Comparison of ENCODE assay signal across 14 cellular contexts in genomic region chr3:139522421-139522820, GRCh38. TPM values are rescaled to one million over a fixed set of nuclear protein-coding genes. Genes with fewer than 3 reads are reported as not detected.
A peak's percentile ranks its signal among the peaks of the same experiment; 100 is the strongest.
DNase-seq lines count a peak whose midpoint lies in the region; ATAC-seq and TF ChIP-seq lines count a peak whose summit lies in the region.
"Had no signal": no experiment of that assay in that cellular context is flagged by ENCODE, and none has a peak within 500 bp of the region (broad histone marks: within the 10 kb centered on the region; RNA-seq: fewer than 3 reads in every experiment).

No MANE protein-coding gene starts in this region.

- in situ Hi-C loops in IMR-90 (cut with MboI; ENCODE audit: low sequenced_read_pairs), result no loop called here

- peaks cover 8% of the 10 kb centered on the region for H3K27me3 Mint-ChIP-seq in glutamatergic neuron (ENCODE audit: unreplicated experiment)
- H3K27me3 Mint-ChIP-seq: central memory CD8-positive, alpha-beta T cell had no signal

- H3K4me3 ChIP-seq in IMR-90 (ENCODE audit: insufficient read depth, low read depth, low read length), result no peak overlapping the region
- no peak overlapping the region for H3K4me3 ChIP-seq in smooth muscle cell
- H3K4me3 ChIP-seq: gastroesophageal sphincter had no signal

- H3K36me3 ChIP-seq in IMR-90 (ENCODE audit: control insufficient read depth, insufficient read depth, low read length), result no peaks in the 10 kb centered on the region
- no peaks in the 10 kb centered on the region for H3K36me3 ChIP-seq in smooth muscle cell (ENCODE audit: low read depth)

- no peaks in the 10 kb centered on the region for H3F3A ChIP-seq in smooth muscle cell (ENCODE audit: low read depth)

- no peaks in the 10 kb centered on the region for H4K20me1 ChIP-seq in IMR-90 (ENCODE audit: insufficient read depth, low read length)
- no peaks in the 10 kb centered on the region for H4K20me1 ChIP-seq in smooth muscle cell (ENCODE audit: low read depth)

- H3K4ac ChIP-seq in IMR-90 (ENCODE audit: low read depth, low read length), result no peak overlapping the region

- peak overlapping the region; percentile 77 for H3K27ac Mint-ChIP-seq in glutamatergic neuron (ENCODE audit: unreplicated experiment)
- H3K27ac Mint-ChIP-seq: activated CD4-positive, alpha-beta memory T cell treated with anti-CD3 and anti-CD28 coated beads for 36 hours; nephron had no signal

- no peak overlapping the region for H4K91ac ChIP-seq in IMR-90 (ENCODE audit: insufficient read depth, low read depth, low read length)

- H2BK5ac ChIP-seq in IMR-90 (ENCODE audit: low read depth, low read length, poor library complexity, severe bottlenecking), result no peak overlapping the region

- H3K4me2 ChIP-seq in IMR-90 (ENCODE audit: low read depth, low read length) (no peak overlapping the region), smooth muscle cell (no peak overlapping the region)

- H3K23ac ChIP-seq in IMR-90 (ENCODE audit: low read depth, low read length), result no peak overlapping the region

- CTCF ChIA-PET in IMR-90 (lab: Yijun Ruan, JAX), result no interaction called here

- intact Hi-C loops in IMR-90 (cut with micrococcal nuclease), result no loop called here

- H3K27ac ChIP-seq in IMR-90 (ENCODE audit: insufficient read depth, low read length), result no peak overlapping the region
- no peak overlapping the region for H3K27ac ChIP-seq in smooth muscle cell (ENCODE audit: low read depth)
- H3K27ac ChIP-seq: gastroesophageal sphincter had no signal

- TF ChIP-seq RAD21 in IMR-90 (IDR thresholded peaks at IDR 0.05; ENCODE audit: low read length), result no peak

- no CpG with 5 or more reads among the region's 2 CpGs for WGBS in IMR-90 (ENCODE audit: extremely low coverage in 2 of 2, insufficient read length in 1 of 2), 2 experiments
- WGBS in smooth muscle cell (ENCODE audit: low lambda C conversion rate), result 32% methylated on average over 2 of the region's 2 CpGs

- H3K27me3 ChIP-seq in IMR-90 (ENCODE audit: control insufficient read depth, insufficient read depth, low read length), result no peaks in the 10 kb centered on the region
- H3K27me3 ChIP-seq in smooth muscle cell (ENCODE audit: low read depth), result no peaks in the 10 kb centered on the region
- H3K27me3 ChIP-seq: gastroesophageal sphincter had no signal

- H2AK5ac ChIP-seq in IMR-90 (ENCODE audit: low read depth, low read length), result no peak overlapping the region

- H2AFZ ChIP-seq in IMR-90 (replicated peaks; ENCODE audit: low read length, poor library complexity), result no peak overlapping the region
- no peak overlapping the region for H2AFZ ChIP-seq in smooth muscle cell (ENCODE audit: low read depth)

- H3K9ac ChIP-seq in IMR-90 (ENCODE audit: low read depth, low read length), result no peak overlapping the region
- no peak overlapping the region for H3K9ac ChIP-seq in smooth muscle cell (ENCODE audit: low read depth)

- DNase-seq in D341Med (ENCODE audit: low spot score) (peak; percentile 13), IMR-90 (no peak), SW480 (ENCODE audit: low spot score) (peak; percentile 43), glutamatergic neuron (no peak), MV-4-11 (lab: John Stamatoyannopoulos, UW) (no peak), C1 segment of cervical spinal cord (lab: John Stamatoyannopoulos, UW) (no peak), smooth muscle cell (lab: John Stamatoyannopoulos, UW; ENCODE audit: unreplicated experiment) (no peak), NCI-H748 treated with DMSO at 0.1 percent for 48 hours (lab: John Stamatoyannopoulos, UW) (no peak)
- DNase-seq: activated CD4-positive, alpha-beta memory T cell treated with anti-CD3 and anti-CD28 coated beads for 36 hours; activated T-cell treated with anti-CD3 and anti-CD28 coated beads, Interleukin-2, amount 50 U/mL, for 48 hours; MM.1S had no signal

- no peaks in the 10 kb centered on the region for H3K79me2 ChIP-seq in smooth muscle cell (ENCODE audit: low read depth)

- H2AK9ac ChIP-seq in IMR-90 (replicated peaks; ENCODE audit: low read depth, low read length, poor library complexity), result no peak overlapping the region

- H2BK20ac ChIP-seq in IMR-90 (ENCODE audit: low read depth, low read length), result no peak overlapping the region

- dilution Hi-C loops in IMR-90 (cut with HindIII; ENCODE audit: low sequenced_read_pairs, unreplicated experiment), result no loop called here

- TF ChIP-seq CTCF in IMR-90 (conservative IDR thresholded peaks at IDR 0.05; ENCODE audit: low read depth, low read length) (0 out of 2 replicates have a peak, but pooled peaks have one; percentile 4), glutamatergic neuron (IDR thresholded peaks at IDR 0.05; ENCODE audit: partially characterized antibody, unreplicated experiment) (no peak), smooth muscle cell (IDR thresholded peaks at IDR 0.05; ENCODE audit: borderline replicate concordance, insufficient read depth, poor library complexity, severe bottlenecking) (no peak)

- no peak for TF ChIP-seq POLR2A in IMR-90 (IDR thresholded peaks at IDR 0.05; ENCODE audit: low read depth, low read length)

- H3K9me3 Mint-ChIP-seq in glutamatergic neuron (ENCODE audit: unreplicated experiment), result peaks cover 8% of the 10 kb centered on the region
- H3K9me3 Mint-ChIP-seq: activated CD4-positive, alpha-beta memory T cell treated with anti-CD3 and anti-CD28 coated beads for 36 hours; central memory CD8-positive, alpha-beta T cell; nephron had no signal

- no peaks in the 10 kb centered on the region for H3K9me1 ChIP-seq in IMR-90 (ENCODE audit: insufficient read depth, low read length)

- no peaks in the 10 kb centered on the region for H3K79me1 ChIP-seq in IMR-90 (ENCODE audit: low read depth in 1 of 2, low read length in 2 of 2)

- no TSS peak for BruUV-seq in IMR-90 (replicated peaks; lab: Mats Ljungman, UMichigan)

- no peaks in the 10 kb centered on the region for H3K4me1 ChIP-seq in IMR-90 (ENCODE audit: control insufficient read depth, insufficient read depth, low read length)
- H3K4me1 ChIP-seq in smooth muscle cell (ENCODE audit: low read depth), result no peaks in the 10 kb centered on the region
- H3K4me1 ChIP-seq: gastroesophageal sphincter had no signal

- H3K36me3 Mint-ChIP-seq in glutamatergic neuron (ENCODE audit: unreplicated experiment), result peaks cover 8% of the 10 kb centered on the region
- H3K36me3 Mint-ChIP-seq: activated CD4-positive, alpha-beta memory T cell treated with anti-CD3 and anti-CD28 coated beads for 36 hours had no signal

- ATAC-seq in IMR-90 (ENCODE audit: low read depth), result no peak
- ATAC-seq: gastroesophageal sphincter had no signal

- H3K9me3 ChIP-seq in IMR-90 (ENCODE audit: control insufficient read depth, insufficient read depth, low read length) (no peaks in the 10 kb centered on the region), smooth muscle cell (replicated peaks; ENCODE audit: low read depth) (no peaks in the 10 kb centered on the region)
- H3K9me3 ChIP-seq: gastroesophageal sphincter had no signal

- H4K8ac ChIP-seq in IMR-90 (ENCODE audit: low read depth in 2 of 2, low read length in 2 of 2), result no peak overlapping the region

- H3K14ac ChIP-seq in IMR-90 (replicated peaks; ENCODE audit: low read depth, low read length), result no peak overlapping the region

- no peak overlapping the region for H3K4me3 Mint-ChIP-seq in glutamatergic neuron (ENCODE audit: unreplicated experiment)
- H3K4me3 Mint-ChIP-seq: activated CD4-positive, alpha-beta memory T cell treated with anti-CD3 and anti-CD28 coated beads for 36 hours; central memory CD8-positive, alpha-beta T cell; nephron had no signal

- no peak overlapping the region for H2BK15ac ChIP-seq in IMR-90 (ENCODE audit: low read depth, low read length)

- no peak overlapping the region for H3K56ac ChIP-seq in IMR-90 (ENCODE audit: extremely low read depth, insufficient read depth, low read length)

- POLR2A ChIA-PET in IMR-90 (lab: Charles Lee; ENCODE audit: unreplicated experiment), result no interaction called here

- H3K18ac ChIP-seq in IMR-90 (ENCODE audit: low read depth, low read length), result no peak overlapping the region

- no peak overlapping the region for H4K5ac ChIP-seq in IMR-90 (ENCODE audit: low read depth, low read length)

- H2BK120ac ChIP-seq in IMR-90 (ENCODE audit: low read depth, low read length), result no peak overlapping the region

- peaks cover 26% of the 10 kb centered on the region for H3K4me1 Mint-ChIP-seq in glutamatergic neuron (ENCODE audit: low read depth, unreplicated experiment)
- H3K4me1 Mint-ChIP-seq: central memory CD8-positive, alpha-beta T cell had no signal

TF ChIP-seq in IMR-90, 13 proteins besides CTCF, POLR2A, EP300 and RAD21 (continues in another document):
- TF ChIP-seq RCOR1 (IDR thresholded peaks at IDR 0.05; ENCODE audit: insufficient replicate concordance, low read length) (no peak), FOS (IDR thresholded peaks at IDR 0.05; ENCODE audit: low read depth, low read length) (no peak), MAZ (IDR thresholded peaks at IDR 0.05; ENCODE audit: borderline replicate concordance, low read depth, low read length) (no peak), MAFK (IDR thresholded peaks at IDR 0.05; ENCODE audit: low read depth, low read length) (no peak), RFX5 (IDR thresholded peaks at IDR 0.05; ENCODE audit: low read depth, low read length) (no peak), NFE2L2 (IDR thresholded peaks at IDR 0.05; ENCODE audit: low read depth, low read length) (no peak), SMC3 (IDR thresholded peaks at IDR 0.05; ENCODE audit: low read depth, low read length) (no peak), USF2 (IDR thresholded peaks at IDR 0.05; ENCODE audit: low read depth, low read length) (no peak), BHLHE40 (IDR thresholded peaks at IDR 0.05; ENCODE audit: low read depth, low read length) (no peak), CEBPB (IDR thresholded peaks at IDR 0.05; ENCODE audit: low read depth, low read length) (no peak)

RNA-seq across cellular contexts. Expression of gene RBP1, which starts 17.1 kb away (rescaled TPM):
- total RNA-seq in IMR-90 (2012; rRNA removed), result 61.9 and 65.4 TPM in 2 replicates
- polyA plus RNA-seq in IMR-90 (2012; rRNA removed), result 117 and 134 TPM in 2 replicates
- polyA plus RNA-seq in IMR-90 (2012; cell fraction: cytosol; rRNA removed), result 88.6 and 121 TPM in 2 replicates
- polyA plus RNA-seq in IMR-90 (2012; cell fraction: nucleus; rRNA removed; ENCODE audit: low replicate concordance), result 23.5 and 58.9 TPM in 2 replicates
- 497 TPM for total RNA-seq in glutamatergic neuron (ENCODE audit: unreplicated experiment)
- total RNA-seq in smooth muscle cell, result 3.7 and 16.6 TPM in 2 replicates
- polyA plus RNA-seq in smooth muscle cell, result 30.2 and 35.0 TPM in 2 replicates
- total RNA-seq: activated CD4-positive, alpha-beta memory T cell treated with anti-CD3 and anti-CD28 coated beads for 36 hours had no signal

RNA-seq across cellular contexts. Expression of gene RBP2, which starts 46.1 kb away (rescaled TPM):
- not detected in 2 replicates for total RNA-seq in IMR-90 (2012; rRNA removed)
- polyA plus RNA-seq in IMR-90 (2012; rRNA removed), result not detected in 2 replicates
- polyA plus RNA-seq in IMR-90 (2012; cell fraction: cytosol; rRNA removed), result not detected in 2 replicates
- polyA plus RNA-seq in IMR-90 (2012; cell fraction: nucleus; rRNA removed; ENCODE audit: low replicate concordance), result not detected in 2 replicates
- not detected for total RNA-seq in glutamatergic neuron (ENCODE audit: unreplicated experiment)
- not detected in 2 replicates for total RNA-seq in smooth muscle cell
- polyA plus RNA-seq in smooth muscle cell, result not detected in 2 replicates
- total RNA-seq: activated CD4-positive, alpha-beta memory T cell treated with anti-CD3 and anti-CD28 coated beads for 36 hours; gastroesophageal sphincter had no signal

Comparison
In these comparisons a context has a peak if more than half of its experiments do, and no peak if none do; other contexts are left out.
1. DNase-seq: peak in D341Med (single experiment) and SW480 (single experiment); none in IMR-90 (single experiment), glutamatergic neuron (single experiment), MV-4-11 (single experiment), C1 segment of cervical spinal cord (0 of 14), smooth muscle cell (single experiment) and NCI-H748 treated with DMSO at 0.1 percent for 48 hours (single experiment).